9 cellular contexts compared by ENCODE assay signal in genomic region chr1:109620396-109620817, GRCh38. TPM values are rescaled to one million over a fixed set of nuclear protein-coding genes. Genes with fewer than 3 reads are reported as not detected.
DNase-seq lines count a peak whose midpoint lies in the region; ATAC-seq, FAIRE-seq and TF ChIP-seq lines count a peak whose summit lies in the region.
"Had no signal": no experiment of that assay in that cellular context is flagged by ENCODE, and none has a peak within 500 bp of the region (broad histone marks: within the 10 kb centered on the region; RNA-seq: fewer than 3 reads in every experiment).

No MANE protein-coding gene starts in this region.

- no peaks in the 10 kb centered on the region for H3K9me3 ChIP-seq in muscle layer of duodenum (ENCODE audit: control insufficient read depth in 1 of 2, low read length in 2 of 2)

- FAIRE-seq in GM12891 (lab: Jason Lieb, UNC) = no peak

- peaks cover 14 to 55% of the 10 kb centered on the region in 2 donors for H3K4me1 ChIP-seq in muscle layer of duodenum (ENCODE audit: control insufficient read depth in 1 of 2, insufficient read depth in 2 of 2, low read length in 2 of 2)

- peak; percentile 21 for DNase-seq in H4 (ENCODE audit: low spot score)
- no peak for DNase-seq in epithelial cell of proximal tubule (ENCODE audit: low read depth)
- no peak for DNase-seq in NCI-H1694 (lab: John Stamatoyannopoulos, UW)
- no peak for DNase-seq in DMS153 treated with DMSO at 0.1 percent for 48 hours (lab: John Stamatoyannopoulos, UW; ENCODE audit: unreplicated experiment)
- no peak for DNase-seq in GM12891 (ENCODE audit: insufficient read length, low spot score)

- TF ChIP-seq POLR2A in GM12891 (IDR thresholded peaks at IDR 0.05; ENCODE audit: low read depth, low read length) = no peak

- peak overlapping the region; percentile 91 for H3K4me3 ChIP-seq in epithelial cell of proximal tubule (ENCODE audit: low read depth, low read length)
- H3K4me3 ChIP-seq in muscle layer of duodenum (ENCODE audit: low read depth in 1 of 2, low read length in 2 of 2) = peak overlapping the region; percentile 82 to 92

- ATAC-seq in SK-N-SH treated with all-trans-retinoic acid at 6 μM for 48 hours = peak; percentile 56

- H3K27ac ChIP-seq in C4-2B = peak overlapping the region; percentile 96
- peak overlapping the region; percentile 93 for H3K27ac ChIP-seq in muscle layer of duodenum (ENCODE audit: low read length)

- TF ChIP-seq CTCF in C4-2B (conservative IDR thresholded peaks at IDR 0.05) (no peak), epithelial cell of proximal tubule (conservative IDR thresholded peaks at IDR 0.05; ENCODE audit: low read depth, low read length) (no peak)

- H3K27me3 ChIP-seq in muscle layer of duodenum (ENCODE audit: low read depth, low read length) = no peaks in the 10 kb centered on the region

- peaks cover 0 to 7% of the 10 kb centered on the region in 2 donors for H3K36me3 ChIP-seq in muscle layer of duodenum (ENCODE audit: control insufficient read depth in 1 of 2, insufficient read depth in 2 of 2, low read length in 2 of 2)

TF ChIP-seq in SK-N-SH treated with all-trans-retinoic acid at 6 μM for 48 hours, 23 proteins besides CTCF, POLR2A, EP300 and RAD21:
- TF ChIP-seq PPARA (CRISPR knock-in tag; IDR thresholded peaks at IDR 0.05; ENCODE audit: borderline replicate concordance) = no peak
- no peak for TF ChIP-seq ZNF8 (CRISPR knock-in tag; IDR thresholded peaks at IDR 0.05)
- TF ChIP-seq ZNF565 (CRISPR knock-in tag; conservative IDR thresholded peaks at IDR 0.05; ENCODE audit: low read depth) = no peak
- no peak for TF ChIP-seq ARNTL (CRISPR knock-in tag; IDR thresholded peaks at IDR 0.05; ENCODE audit: borderline replicate concordance, low read depth)
- TF ChIP-seq POU6F1 (CRISPR knock-in tag; IDR thresholded peaks at IDR 0.05; ENCODE audit: borderline replicate concordance, low read depth) = no peak
- no peak for TF ChIP-seq OSR1 (CRISPR knock-in tag; IDR thresholded peaks at IDR 0.05)
- no peak for TF ChIP-seq SNAI2 (CRISPR knock-in tag; IDR thresholded peaks at IDR 0.05)

TF ChIP-seq in GM12891, 5 proteins besides CTCF, POLR2A, EP300 and RAD21:
- TF ChIP-seq SPI1 (IDR thresholded peaks at IDR 0.05; ENCODE audit: low read depth, low read length) = no peak
- no peak for TF ChIP-seq TAF1 (IDR thresholded peaks at IDR 0.05; ENCODE audit: low read depth, low read length)
- TF ChIP-seq POLR2AphosphoS5 (IDR thresholded peaks at IDR 0.05; ENCODE audit: low read depth, low read length) = no peak
- no peak for TF ChIP-seq POU2F2 (IDR thresholded peaks at IDR 0.05; ENCODE audit: low read depth, low read length)
- TF ChIP-seq PAX5 (IDR thresholded peaks at IDR 0.05; ENCODE audit: insufficient read depth, low read length, severe bottlenecking) = no peak

RNA-seq across cellular contexts. Expression of gene AMPD2, which starts 0.8 kb away (rescaled TPM):
- 37.0 and 41.6 TPM in 2 replicates for total RNA-seq in H4 (2014; rRNA removed; shearing (Covaris generic))
- total RNA-seq in epithelial cell of proximal tubule = 63.8 and 110 TPM in 2 replicates
- 52.7 TPM for polyA plus RNA-seq in GM12891 (2012; ENCODE audit: low read depth, missing spikeins)

RNA-seq across cellular contexts. Expression of gene GNAT2, which starts 1.0 kb away (rescaled TPM):
- 0.46 TPM in 1 of 2 replicates, not detected in the other for total RNA-seq in H4 (2014; rRNA removed; shearing (Covaris generic))
- total RNA-seq in epithelial cell of proximal tubule = 0.58 TPM in 1 of 2 replicates, not detected in the other
- polyA plus RNA-seq in GM12891 (2012; ENCODE audit: low read depth, missing spikeins) = 0.27 TPM
- total RNA-seq: T-helper 2 cell treated with Interferon-gamma antibody and Interleukin-4, amounts not matched to agents 100 ng/mL and 5 ng/mL, for 36 hours had no signal

RNA-seq across cellular contexts. Expression of gene GSTM4, which starts 35.5 kb away (rescaled TPM):
- total RNA-seq in H4 (2014; rRNA removed; shearing (Covaris generic)) = 15.9 and 27.2 TPM in 2 replicates
- 2.1 and 10.7 TPM in 2 replicates for total RNA-seq in epithelial cell of proximal tubule
- polyA plus RNA-seq in GM12891 (2012; ENCODE audit: low read depth, missing spikeins) = 13.9 TPM

RNA-seq across cellular contexts. Expression of gene GSTM2, which starts 47.5 kb away (rescaled TPM):
- 1.6 and 4.6 TPM in 2 replicates for total RNA-seq in H4 (2014; rRNA removed; shearing (Covaris generic))
- total RNA-seq in epithelial cell of proximal tubule = 6.8 and 8.9 TPM in 2 replicates
- 94.6 TPM for polyA plus RNA-seq in GM12891 (2012; ENCODE audit: low read depth, missing spikeins)
